Comparison of ENCODE assay signal across 28 cellular contexts in genomic region chr15:75706682-75706954, GRCh38. TPM values are rescaled to one million over a fixed set of nuclear protein-coding genes. Genes with fewer than 3 reads are reported as not detected.
DNase-seq lines count a peak whose midpoint lies in the region; ATAC-seq and TF ChIP-seq lines count a peak whose summit lies in the region.
"Had no signal": no experiment of that assay in that cellular context is flagged by ENCODE, and none has a peak within 500 bp of the region (broad histone marks: within the 10 kb centered on the region; RNA-seq: fewer than 3 reads in every experiment).

No MANE protein-coding gene starts in this region.

- H3K4me3 ChIP-seq in left ventricle myocardium inferior (no peak overlapping the region), coronary artery (peak overlapping the region; percentile 57), neuronal stem cell (ENCODE audit: low read length in 2 of 2) (no peak overlapping the region), transverse colon (no peak overlapping the region)
- H3K4me3 ChIP-seq: lower lobe of right lung, PC-9, skin epidermis, testis had no signal

- H3K36me3 ChIP-seq in left ventricle myocardium inferior (no peaks in the 10 kb centered on the region), neuronal stem cell (replicated peaks in 1 of 2; ENCODE audit: control insufficient read depth in 2 of 2, insufficient read depth in 2 of 2, low read length in 2 of 2) (no peaks in the 10 kb centered on the region), transverse colon (no peaks in the 10 kb centered on the region)
- H3K36me3 ChIP-seq: BE2C, lower lobe of right lung had no signal

- H4K91ac ChIP-seq in neuronal stem cell (ENCODE audit: low read depth, low read length, poor library complexity), result no peak overlapping the region

- H2AFZ ChIP-seq in neuronal stem cell (ENCODE audit: low read length), result no peak overlapping the region
- H2AFZ ChIP-seq: PC-9 had no signal

- no peak overlapping the region for H3K4me2 ChIP-seq in neuronal stem cell (ENCODE audit: insufficient read depth, low read length, poor library complexity, severe bottlenecking)
- H3K4me2 ChIP-seq: PC-9 had no signal

- H3K9me3 ChIP-seq in left ventricle myocardium inferior (replicated peaks) (no peaks in the 10 kb centered on the region), neuronal stem cell (replicated peaks in 1 of 2; ENCODE audit: control insufficient read depth in 2 of 2, insufficient read depth in 1 of 2, low read depth in 1 of 2, low read length in 2 of 2) (no peaks in the 10 kb centered on the region), transverse colon (no peaks in the 10 kb centered on the region)
- H3K9me3 ChIP-seq: BE2C, lower lobe of right lung, testis had no signal

- no peak overlapping the region for H2BK5ac ChIP-seq in neuronal stem cell (ENCODE audit: low read length)

- no peak overlapping the region for H2AK5ac ChIP-seq in neuronal stem cell (ENCODE audit: low read depth, low read length)

- no peak overlapping the region for H3K14ac ChIP-seq in neuronal stem cell (ENCODE audit: low read length)

- TF ChIP-seq POLR2A in transverse colon (IDR thresholded peaks at IDR 0.05), result no peak

- no CpG with 5 or more reads among the region's 2 CpGs for WGBS in neuronal stem cell (ENCODE audit: extremely low coverage in 2 of 2, insufficient read length in 2 of 2, insufficient replicate concordance in 1 of 2), 2 donors
- WGBS in transverse colon (ENCODE audit: low coverage in 1 of 2), 2 donors, result 71% methylated on average over 2 of the region's 2 CpGs; no CpG with 5 or more reads in 1 of the 2 donors

- peak overlapping the region; percentile 73 for H2BK12ac ChIP-seq in neuronal stem cell (ENCODE audit: low read length)

- ATAC-seq in Right ventricle myocardium inferior, result no peak
- ATAC-seq: activated CD4-positive, alpha-beta T cell treated with anti-CD3 and anti-CD28 coated beads for 36 hours; activated CD8-positive, alpha-beta T cell treated with anti-CD3 and anti-CD28 coated beads for 36 hours; lower lobe of right lung; naive thymus-derived CD8-positive, alpha-beta T cell had no signal

- in situ Hi-C loops in transverse colon (cut with MboI; ENCODE audit: low pct_ligation_motif_present in 1 of 4, low pct_unique_long_range_greater_than_20kb in 1 of 4, low sequenced_read_pairs in 3 of 4), result no loop called here

- no peaks in the 10 kb centered on the region for H3K27me3 ChIP-seq in left ventricle myocardium inferior (ENCODE audit: low read depth)
- peaks cover 0 to 6% (median 0%) of the 10 kb centered on the region in 3 experiments for H3K27me3 ChIP-seq in neuronal stem cell (ENCODE audit: control insufficient read depth in 3 of 3, insufficient read depth in 3 of 3, low read depth in 1 of 3, low read length in 3 of 3)
- no peaks in the 10 kb centered on the region for H3K27me3 ChIP-seq in transverse colon
- H3K27me3 ChIP-seq: BE2C, testis had no signal

- no peak for TF ChIP-seq EP300 in transverse colon (IDR thresholded peaks at IDR 0.05; ENCODE audit: low read depth)

- no peak overlapping the region for H3K18ac ChIP-seq in neuronal stem cell (ENCODE audit: low read length)

- H2BK120ac ChIP-seq in neuronal stem cell (ENCODE audit: low read depth, low read length), result no peak overlapping the region

- H3K4me1 ChIP-seq in left ventricle myocardium inferior, result peaks cover 61% of the 10 kb centered on the region
- H3K4me1 ChIP-seq in neuronal stem cell (ENCODE audit: control insufficient read depth in 2 of 2, insufficient read depth in 1 of 2, low read depth in 1 of 2, low read length in 2 of 2), result peaks cover 0 to 8% of the 10 kb centered on the region in 2 donors
- H3K4me1 ChIP-seq in transverse colon, result peaks cover 17 to 40% (median 19%) of the 10 kb centered on the region in 4 donors

- no peak overlapping the region for H3K4ac ChIP-seq in neuronal stem cell (ENCODE audit: low read length)

- no peak overlapping the region for H3K9ac ChIP-seq in neuronal stem cell (ENCODE audit: low read depth, low read length, poor library complexity)

- H4K8ac ChIP-seq in neuronal stem cell (ENCODE audit: low read depth, low read length), result no peak overlapping the region

- no peaks in the 10 kb centered on the region for H3K79me1 ChIP-seq in neuronal stem cell (ENCODE audit: low read depth, low read length)

- no peak for TF ChIP-seq CTCF in left ventricle myocardium inferior (IDR thresholded peaks at IDR 0.05; ENCODE audit: borderline replicate concordance)
- TF ChIP-seq CTCF in coronary artery (IDR thresholded peaks at IDR 0.05), result no peak
- TF ChIP-seq CTCF in transverse colon (IDR thresholded peaks at IDR 0.05), result no peak

- no peak for DNase-seq in left ventricle myocardium inferior
- DNase-seq in Right ventricle myocardium inferior (ENCODE audit: missing footprints), result no peak
- no peak for DNase-seq in coronary artery (ENCODE audit: low spot score)
- no peak for DNase-seq in neuronal stem cell (ENCODE audit: low spot score)
- DNase-seq in transverse colon, result no peak
- no peak for DNase-seq in 8988T
- no peak for DNase-seq in activated gamma-delta T cell treated with Interleukin-2 at 50 U/mL for 16 hours
- DNase-seq in NCI-H345 (lab: John Stamatoyannopoulos, UW), result no peak
- DNase-seq: activated CD4-positive, alpha-beta T cell treated with anti-CD3 and anti-CD28 coated beads for 36 hours; activated CD8-positive, alpha-beta T cell treated with anti-CD3 and anti-CD28 coated beads for 36 hours; activated naive CD4-positive, alpha-beta T cell treated with anti-CD3 and anti-CD28 coated beads, Interleukin-2, amount 50 U/mL, for 16 hours; amygdala; BE2C; caudate nucleus; erythroblast; foreskin fibroblast; HCEC 1CT; lower lobe of right lung; midbrain; naive thymus-derived CD8-positive, alpha-beta T cell; NCI-H1417 treated with DMSO at 0.1 percent for 48 hours; NCI-H2029 treated with DMSO at 0.1 percent for 48 hours; NCI-H526; PC-9; SHP77; stimulated activated naive CD4-positive, alpha-beta T cell; testis had no signal

- intact Hi-C loops in left ventricle myocardium inferior (cut with micrococcal nuclease) (no loop called here), Right ventricle myocardium inferior (cut with DNase I) (no loop called here), transverse colon (cut with DNase I; ENCODE audit: low total_unique reads) (no loop called here)

- no peak overlapping the region for H2BK15ac ChIP-seq in neuronal stem cell (ENCODE audit: low read length)

- peak overlapping the region; percentile 74 for H3K27ac ChIP-seq in left ventricle myocardium inferior (replicated peaks)
- H3K27ac ChIP-seq in coronary artery, result peak overlapping the region; percentile 89 to 95
- no peak overlapping the region for H3K27ac ChIP-seq in neuronal stem cell (replicated peaks; ENCODE audit: low read length)
- peak overlapping the region; percentile 59 to 88 (median 82) for H3K27ac ChIP-seq in transverse colon
- H3K27ac ChIP-seq: lower lobe of right lung, PC-9, testis had no signal

- H3K23ac ChIP-seq in neuronal stem cell (ENCODE audit: low read depth, low read length, poor library complexity), result no peak overlapping the region

RNA-seq across cellular contexts. Expression of gene CSPG4, which starts 6.0 kb away (rescaled TPM):
- total RNA-seq in left ventricle myocardium inferior (9.1 TPM), Right ventricle myocardium inferior (7.8 TPM), transverse colon (10 to 100 TPM; 11.2 to 60.9 (median 31.3) TPM)
- 0.11 TPM for polyA plus RNA-seq in neuronal stem cell (2013, experiment 1 of 2)
- 0.10 TPM for polyA plus RNA-seq in neuronal stem cell (2013, experiment 2 of 2)
- total RNA-seq: activated CD4-positive, alpha-beta T cell treated with anti-CD3 and anti-CD28 coated beads for 36 hours; activated CD8-positive, alpha-beta T cell treated with anti-CD3 and anti-CD28 coated beads for 36 hours; naive thymus-derived CD8-positive, alpha-beta T cell had no signal
- polyA plus RNA-seq: naive thymus-derived CD8-positive, alpha-beta T cell had no signal

RNA-seq across cellular contexts. Expression of gene SNX33, which starts 58.9 kb away (rescaled TPM):
- total RNA-seq in left ventricle myocardium inferior (11.4 TPM), Right ventricle myocardium inferior (13.3 TPM), transverse colon (10 to 100 TPM; 26.5 to 52.0 (median 36.5) TPM)
- 9.8 TPM for polyA plus RNA-seq in neuronal stem cell (2013, experiment 1 of 2)
- 10.7 TPM for polyA plus RNA-seq in neuronal stem cell (2013, experiment 2 of 2)
